Comparison of ENCODE assay signal across 18 cellular contexts in the genomic region with DNA sequence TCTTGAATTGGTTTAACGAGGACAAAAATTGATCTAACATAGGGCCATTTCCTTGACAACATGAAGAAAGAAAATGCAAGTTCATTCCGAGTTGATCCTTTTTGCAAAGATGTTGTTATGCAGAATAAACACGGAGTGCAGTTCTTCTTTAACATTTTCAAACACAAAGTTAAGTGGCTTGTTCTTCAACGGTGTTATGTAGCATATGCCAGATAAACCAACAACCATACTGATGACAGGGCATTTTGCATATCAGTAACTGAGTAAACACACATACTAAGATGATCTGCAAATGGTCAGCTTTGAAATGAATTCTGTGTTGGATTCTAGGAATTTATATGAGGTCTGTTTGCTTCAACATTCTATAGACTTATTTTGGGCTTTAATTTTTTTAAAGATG.
A peak's percentile ranks its signal among the peaks of the same experiment; 100 is the strongest.
DNase-seq lines count a peak whose midpoint lies in the region; ATAC-seq, FAIRE-seq and TF ChIP-seq lines count a peak whose summit lies in the region.
"Had no signal": no experiment of that assay in that cellular context is flagged by ENCODE, and none has a peak within 500 bp of the region (broad histone marks: within the 10 kb centered on the region; RNA-seq: fewer than 3 reads in every experiment).

No MANE protein-coding gene starts in this region.

- H3K27ac ChIP-seq in HepG2 (ENCODE audit: extremely low read length, insufficient read depth, low read length) (no peak overlapping the region), right lobe of liver (no peak overlapping the region), endodermal cell (ENCODE audit: low read depth, low read length) (no peak overlapping the region)
- H3K27ac ChIP-seq: C4-2B, HL-60 had no signal

- no peak for FAIRE-seq in HepG2 (lab: Jason Lieb, UNC)
- FAIRE-seq: A204.1, GM19239, H1 had no signal

- H2AFZ ChIP-seq in HepG2 (ENCODE audit: low read length): no peak overlapping the region

- H3K27me3 ChIP-seq in HepG2 (ENCODE audit: control insufficient read depth in 1 of 2, insufficient read depth in 2 of 2, low read length in 2 of 2) (no peaks in the 10 kb centered on the region), right lobe of liver (no peaks in the 10 kb centered on the region), endodermal cell (ENCODE audit: control insufficient read depth, insufficient read depth, low read length, poor library complexity, severe bottlenecking) (no peaks in the 10 kb centered on the region)
- H3K27me3 ChIP-seq: BE2C had no signal

- no peaks in the 10 kb centered on the region for H3K79me2 ChIP-seq in HepG2 (ENCODE audit: insufficient read depth, low read length)

- H3K4me2 ChIP-seq in HepG2 (ENCODE audit: low read depth, low read length): no peak overlapping the region

- no peak for TF ChIP-seq RAD21 in HepG2 (CRISPR knock-in tag; IDR thresholded peaks at IDR 0.05)

- no peaks in the 10 kb centered on the region for H3K9me3 ChIP-seq in HepG2 (ENCODE audit: low read length)
- no peaks in the 10 kb centered on the region for H3K9me3 ChIP-seq in right lobe of liver
- no peaks in the 10 kb centered on the region for H3K9me3 ChIP-seq in endodermal cell (ENCODE audit: control insufficient read depth, low read length)
- H3K9me3 ChIP-seq: BE2C had no signal

- H3K4me3 ChIP-seq in HepG2 (replicated peaks in 1 of 3; ENCODE audit: insufficient read depth in 1 of 3, low read depth in 2 of 3, low read length in 3 of 3) (no peak overlapping the region), right lobe of liver (no peak overlapping the region), endodermal cell (ENCODE audit: low read length) (no peak overlapping the region)

- TF ChIP-seq POLR2A in HepG2 (IDR thresholded peaks at IDR 0.05; ENCODE audit: insufficient read depth in 1 of 2, low read depth in 2 of 2, low read length in 2 of 2) (no peak), right lobe of liver (IDR thresholded peaks at IDR 0.05) (no peak)

- TF ChIP-seq CTCF in HepG2 (CRISPR knock-in tag; IDR thresholded peaks at IDR 0.05): no peak
- TF ChIP-seq CTCF in right lobe of liver (IDR thresholded peaks at IDR 0.05): no peak
- TF ChIP-seq CTCF in endodermal cell (conservative IDR thresholded peaks at IDR 0.05): no peak

- H3K9ac ChIP-seq in HepG2 (ENCODE audit: insufficient read depth, low read depth, low read length) (no peak overlapping the region), endodermal cell (ENCODE audit: extremely low read depth, low read length, poor library complexity, severe bottlenecking) (no peak overlapping the region)

- intact Hi-C loops in HepG2 (cut with micrococcal nuclease; ENCODE audit: unreplicated experiment): no loop called here
- intact Hi-C loops in right lobe of liver (cut with DNase I): no loop called here

- no peak for DNase-seq in HepG2 (ENCODE audit: low spot score)
- no peak for DNase-seq in right lobe of liver
- peak; percentile 48 for DNase-seq in NCI-H526 treated with DMSO at 0.1 percent for 48 hours (lab: John Stamatoyannopoulos, UW)
- no peak for DNase-seq in endodermal cell
- DNase-seq in activated CD4-positive, CD25-positive, alpha-beta regulatory T cell treated with anti-CD3 and anti-CD28 coated beads, Interleukin-2, amount 50 U/mL, for 72 hours: no peak
- DNase-seq in stimulated activated naive B cell treated with anti-CD40 and anti-IgM and Interleukin-4, amounts not matched to agents 10 μg/mL and 1 μg/mL and 100 μg/mL, for 72 hours: no peak
- DNase-seq in NCI-H187 (lab: John Stamatoyannopoulos, UW): no peak
- DNase-seq: BE2C; CD4-positive, alpha-beta memory T cell; DMS153; GF-D8; IMR-90 had no signal

- no peaks in the 10 kb centered on the region for H3K36me3 ChIP-seq in HepG2 (replicated peaks in 1 of 2; ENCODE audit: control insufficient read depth in 1 of 2, insufficient read depth in 2 of 2, low read length in 2 of 2)
- H3K36me3 ChIP-seq in right lobe of liver: no peaks in the 10 kb centered on the region
- H3K36me3 ChIP-seq in endodermal cell (ENCODE audit: control insufficient read depth, insufficient read depth, low read length): no peaks in the 10 kb centered on the region
- H3K36me3 ChIP-seq: BE2C had no signal

- peak overlapping the region; percentile 62 for H3K27ac Mint-ChIP-seq in endodermal cell
- H3K27ac Mint-ChIP-seq in stimulated activated naive B cell treated with anti-CD40 and anti-IgM and Interleukin-4, amounts not matched to agents 10 μg/mL and 1 μg/mL and 100 μg/mL, for 72 hours: no peak overlapping the region
- H3K27ac Mint-ChIP-seq: CD4-positive, alpha-beta memory T cell had no signal

- ATAC-seq in HepG2 (no peak), right lobe of liver (no peak)
- ATAC-seq in stimulated activated naive B cell treated with anti-CD40 and anti-IgM and Interleukin-4, amounts not matched to agents 10 μg/mL and 1 μg/mL and 100 μg/mL, for 72 hours (replicated peaks): no peak
- ATAC-seq: HCT116 had no signal

- H3K4me1 ChIP-seq in HepG2 (ENCODE audit: insufficient read depth, low read length) (no peaks in the 10 kb centered on the region), right lobe of liver (no peaks in the 10 kb centered on the region), endodermal cell (ENCODE audit: control insufficient read depth, insufficient read depth, low read length) (no peaks in the 10 kb centered on the region)
- H3K4me1 ChIP-seq: BE2C had no signal

- no TSS peak for BruUV-seq in HepG2 (replicated peaks; lab: Mats Ljungman, UMichigan)

- no peak for TF ChIP-seq EP300 in HepG2 (IDR thresholded peaks at IDR 0.05; ENCODE audit: low read depth in 2 of 2, low read length in 2 of 2)
- TF ChIP-seq EP300 in HepG2 (CRISPR knock-in tag; IDR thresholded peaks at IDR 0.05; ENCODE audit: borderline replicate concordance): no peak

- H3K4me1 Mint-ChIP-seq in endodermal cell: peaks cover 34% of the 10 kb centered on the region
- H3K4me1 Mint-ChIP-seq in stimulated activated naive B cell treated with anti-CD40 and anti-IgM and Interleukin-4, amounts not matched to agents 10 μg/mL and 1 μg/mL and 100 μg/mL, for 72 hours: no peaks in the 10 kb centered on the region
- H3K4me1 Mint-ChIP-seq: CD4-positive, alpha-beta memory T cell had no signal

- in situ Hi-C loops in HepG2 (cut with HindIII; ENCODE audit: extremely low pct_ligation_motif_present, low pct_unique_long_range_greater_than_20kb): no loop called here

- H3K27me3 Mint-ChIP-seq in endodermal cell (ENCODE audit: insufficient read depth): no peaks in the 10 kb centered on the region
- H3K27me3 Mint-ChIP-seq in stimulated activated naive B cell treated with anti-CD40 and anti-IgM and Interleukin-4, amounts not matched to agents 10 μg/mL and 1 μg/mL and 100 μg/mL, for 72 hours: no peaks in the 10 kb centered on the region

- no peaks in the 10 kb centered on the region for H4K20me1 ChIP-seq in HepG2 (ENCODE audit: insufficient read depth, low read length)

- WGBS in HepG2 (ENCODE audit: low lambda C conversion rate): 0% methylated on average over 4 of the region's 4 CpGs
- 41% methylated on average over 4 of the region's 4 CpGs for WGBS in right lobe of liver (ENCODE audit: insufficient coverage, low coverage, low lambda C conversion rate, missing lambda C conversion rate)
- WGBS in endodermal cell (ENCODE audit: insufficient coverage in 1 of 2, insufficient read length in 1 of 2), 2 experiments: 41 to 45% methylated on average over 4 of the region's 4 CpGs

- no peak overlapping the region for H3K4me3 Mint-ChIP-seq in endodermal cell
- no peak overlapping the region for H3K4me3 Mint-ChIP-seq in stimulated activated naive B cell treated with anti-CD40 and anti-IgM and Interleukin-4, amounts not matched to agents 10 μg/mL and 1 μg/mL and 100 μg/mL, for 72 hours
- H3K4me3 Mint-ChIP-seq: CD4-positive, alpha-beta memory T cell had no signal

- POLR2A ChIA-PET in HepG2 (lab: Yijun Ruan, JAX): no interaction called here

- CTCF ChIA-PET in HepG2 (lab: Yijun Ruan, JAX; ENCODE audit: low intra/inter-chr PET ratio, low total read pairs): no interaction called here

- H3K36me3 Mint-ChIP-seq in endodermal cell (ENCODE audit: low read depth): no peaks in the 10 kb centered on the region
- no peaks in the 10 kb centered on the region for H3K36me3 Mint-ChIP-seq in stimulated activated naive B cell treated with anti-CD40 and anti-IgM and Interleukin-4, amounts not matched to agents 10 μg/mL and 1 μg/mL and 100 μg/mL, for 72 hours
- H3K36me3 Mint-ChIP-seq: CD4-positive, alpha-beta memory T cell had no signal

- H3K9me3 Mint-ChIP-seq in endodermal cell: no peaks in the 10 kb centered on the region
- H3K9me3 Mint-ChIP-seq in stimulated activated naive B cell treated with anti-CD40 and anti-IgM and Interleukin-4, amounts not matched to agents 10 μg/mL and 1 μg/mL and 100 μg/mL, for 72 hours: no peaks in the 10 kb centered on the region
- H3K9me3 Mint-ChIP-seq: CD4-positive, alpha-beta memory T cell had no signal

TF ChIP-seq in HepG2, 621 proteins besides CTCF, POLR2A, EP300 and RAD21 (continues in another document):
- no peak for TF ChIP-seq ZNF205 (CRISPR knock-in tag; IDR thresholded peaks at IDR 0.05)
- TF ChIP-seq, protein P1, sequence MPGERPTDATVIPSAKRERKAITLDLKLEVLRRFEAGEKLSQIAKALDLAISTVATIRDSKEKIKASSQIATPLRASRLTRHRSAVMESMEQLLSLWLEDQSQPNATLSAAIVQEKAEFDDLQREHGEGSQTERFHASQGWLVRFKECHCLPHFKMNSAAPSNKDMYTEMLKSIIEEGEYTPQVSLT (CRISPR knock-in tag; IDR thresholded peaks at IDR 0.05; ENCODE audit: borderline replicate concordance, low read depth): no peak
- peak in 1 of 2 experiments; percentile 51; a peak in 2 of 4 replicates for TF ChIP-seq MAFK (conservative IDR thresholded peaks at IDR 0.05 in 1 of 2, IDR thresholded peaks at IDR 0.05 in 1 of 2; ENCODE audit: low read length in 2 of 2)
- TF ChIP-seq ZNF790 (CRISPR knock-in tag; IDR thresholded peaks at IDR 0.05; ENCODE audit: borderline replicate concordance): no peak
- no peak for TF ChIP-seq NR2C2 (CRISPR knock-in tag; IDR thresholded peaks at IDR 0.05; ENCODE audit: borderline replicate concordance)
- TF ChIP-seq ZSCAN29 (CRISPR knock-in tag; conservative IDR thresholded peaks at IDR 0.05): no peak
- TF ChIP-seq ZNF788 (CRISPR knock-in tag; IDR thresholded peaks at IDR 0.05; ENCODE audit: borderline replicate concordance): no peak
- TF ChIP-seq SOX6 (IDR thresholded peaks at IDR 0.05): no peak
- no peak for TF ChIP-seq SOX6 (CRISPR knock-in tag; IDR thresholded peaks at IDR 0.05)
- 0 out of 2 replicates have a peak, but pooled peaks have one; percentile 18 for TF ChIP-seq MAFF (IDR thresholded peaks at IDR 0.05; ENCODE audit: low read depth, low read length)
- TF ChIP-seq ZNF546 (CRISPR knock-in tag; conservative IDR thresholded peaks at IDR 0.05): no peak
